ENCODE assay signal across 1 cellular context in the genomic region with DNA sequence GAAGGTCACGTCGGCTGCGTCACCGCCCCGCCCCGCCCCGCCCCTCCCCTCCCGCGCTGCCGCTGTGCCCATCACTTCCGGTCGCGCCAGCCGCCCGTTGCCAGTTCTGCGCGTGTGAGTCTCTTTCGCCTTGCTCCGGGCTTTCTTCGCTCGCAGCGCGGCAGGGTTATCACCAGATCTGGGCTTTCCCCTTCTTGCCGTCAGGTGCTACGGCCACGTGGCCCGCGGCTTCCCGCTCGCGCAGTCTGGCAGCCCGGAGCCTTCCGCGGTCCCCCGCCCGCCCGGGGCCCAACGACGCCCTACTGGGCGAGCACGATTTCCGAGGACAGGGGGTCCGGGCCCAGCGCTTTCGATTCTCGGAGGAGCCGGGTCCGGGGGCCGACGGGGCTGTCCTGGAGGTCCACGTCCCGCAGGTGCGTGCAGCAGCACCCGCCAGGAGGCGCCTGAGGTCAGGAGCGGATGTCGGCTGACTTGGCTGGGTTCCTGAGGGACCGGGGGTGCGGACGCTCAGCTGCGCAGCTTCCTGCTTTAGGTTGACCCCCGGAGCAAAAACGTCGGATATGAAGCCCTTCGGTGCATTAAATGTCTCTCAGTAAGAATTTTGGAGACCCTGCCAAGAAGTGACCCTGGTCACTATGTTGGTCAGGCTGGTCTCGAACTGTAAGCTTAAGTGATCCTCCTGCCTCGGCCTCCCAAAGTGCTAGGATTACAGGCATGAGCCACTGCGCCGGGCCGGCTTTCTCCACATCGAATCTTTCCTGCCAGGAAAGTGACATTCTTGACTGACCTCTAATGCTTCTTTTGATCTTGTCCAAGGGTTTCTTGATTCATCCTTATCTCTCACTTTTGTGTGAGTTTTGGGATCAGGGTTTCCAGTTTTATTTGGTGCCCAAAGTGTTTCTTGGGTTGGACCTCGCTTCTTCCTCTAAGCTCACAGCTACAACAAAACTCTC.
A peak's percentile ranks its signal among the peaks of the same experiment; 100 is the strongest.
TF ChIP-seq lines count a peak whose summit lies in the region.

A gene with protein sequence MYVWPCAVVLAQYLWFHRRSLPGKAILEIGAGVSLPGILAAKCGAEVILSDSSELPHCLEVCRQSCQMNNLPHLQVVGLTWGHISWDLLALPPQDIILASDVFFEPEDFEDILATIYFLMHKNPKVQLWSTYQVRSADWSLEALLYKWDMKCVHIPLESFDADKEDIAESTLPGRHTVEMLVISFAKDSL (plus strand): TSS at position 74 of the 953 bp plus-strand sequence. CDS start 2,872 bp downstream, outside the sequence.

TF ChIP-seq in HEK293, 187 proteins besides CTCF, POLR2A, EP300 and RAD21 (continued from another document and continues in another):
- TF ChIP-seq ZNF266 (tag by site-specific recombination; IDR thresholded peaks at IDR 0.05; ENCODE audit: low read depth) (no peak), SCRT1 (tag by site-specific recombination; IDR thresholded peaks at IDR 0.05; ENCODE audit: borderline replicate concordance) (peak; percentile 51; the same call in 1 of the 2 replicates), ZNF777 (tag by site-specific recombination; IDR thresholded peaks at IDR 0.05; ENCODE audit: borderline replicate concordance) (0 out of 2 replicates have a peak, but pooled peaks have one; percentile 33), HOXC10 (CRISPR knock-in tag; IDR thresholded peaks at IDR 0.05) (no peak), ZNF248 (tag by site-specific recombination; IDR thresholded peaks at IDR 0.05) (no peak), ZNF2 (tag by site-specific recombination; IDR thresholded peaks at IDR 0.05) (peak; percentile 58; the same call in 1 of the 2 replicates), YY1 (tag by site-specific recombination; IDR thresholded peaks at IDR 0.05) (no peak), KLF1 (tag by site-specific recombination; IDR thresholded peaks at IDR 0.05) (peak; percentile 63; the same call in 1 of the 2 replicates), ZNF629 (tag by site-specific recombination; IDR thresholded peaks at IDR 0.05) (peak; percentile 61; the same call in 1 of the 2 replicates), GLI2 (tag by site-specific recombination; IDR thresholded peaks at IDR 0.05; ENCODE audit: borderline replicate concordance, low read depth) (no peak), ZNF157 (tag by site-specific recombination; IDR thresholded peaks at IDR 0.05) (no peak), ZNF530 (tag by site-specific recombination; IDR thresholded peaks at IDR 0.05; ENCODE audit: low read depth) (no peak), ZBTB17 (tag by site-specific recombination; IDR thresholded peaks at IDR 0.05) (0 out of 2 replicates have a peak, but pooled peaks have one; percentile 23), ZNF362 (tag by site-specific recombination; IDR thresholded peaks at IDR 0.05) (no peak), KLF8 (tag by site-specific recombination; IDR thresholded peaks at IDR 0.05) (peak; percentile 68; the same call in 1 of the 2 replicates), KLF10 (tag by site-specific recombination; IDR thresholded peaks at IDR 0.05) (peak; percentile 43; the same call in 1 of the 2 replicates), PBX3 (CRISPR knock-in tag; IDR thresholded peaks at IDR 0.05) (peak; percentile 63; the same call in 1 of the 2 replicates), ZNF114 (tag by site-specific recombination; IDR thresholded peaks at IDR 0.05) (no peak), ZSCAN18 (tag by site-specific recombination; IDR thresholded peaks at IDR 0.05) (no peak), ZEB2 (tag by site-specific recombination; IDR thresholded peaks at IDR 0.05) (peak; percentile 70; the same call in 1 of the 2 replicates), ZNF24 (tag by site-specific recombination; IDR thresholded peaks at IDR 0.05) (no peak), ZNF132 (tag by site-specific recombination; IDR thresholded peaks at IDR 0.05; ENCODE audit: borderline replicate concordance) (no peak), ZNF585B (tag by site-specific recombination; IDR thresholded peaks at IDR 0.05) (no peak), SALL2 (tag by site-specific recombination; IDR thresholded peaks at IDR 0.05; ENCODE audit: borderline replicate concordance) (no peak), ZNF311 (tag by site-specific recombination; IDR thresholded peaks at IDR 0.05; ENCODE audit: borderline replicate concordance) (no peak), SCRT2 (tag by site-specific recombination; IDR thresholded peaks at IDR 0.05) (peak; percentile 75), ZFHX2 (tag by site-specific recombination; conservative IDR thresholded peaks at IDR 0.05) (no peak), ZNF112 (tag by site-specific recombination; IDR thresholded peaks at IDR 0.05) (no peak), ZNF670 (tag by site-specific recombination; IDR thresholded peaks at IDR 0.05; ENCODE audit: low read depth) (no peak), ZNF19 (tag by site-specific recombination; IDR thresholded peaks at IDR 0.05; ENCODE audit: low read depth) (no peak), ZNF394 (tag by site-specific recombination; IDR thresholded peaks at IDR 0.05; ENCODE audit: borderline replicate concordance) (no peak; the same call in 1 of the 2 replicates), SP2 (tag by site-specific recombination; IDR thresholded peaks at IDR 0.05) (no peak), ZNF521 (tag by site-specific recombination; IDR thresholded peaks at IDR 0.05) (no peak), ZNF624 (tag by site-specific recombination; IDR thresholded peaks at IDR 0.05) (no peak), ZNF658 (tag by site-specific recombination; IDR thresholded peaks at IDR 0.05) (no peak), HOXD13 (CRISPR knock-in tag; IDR thresholded peaks at IDR 0.05; ENCODE audit: borderline replicate concordance) (no peak), ZNF366 (tag by site-specific recombination; conservative IDR thresholded peaks at IDR 0.05) (no peak; the same call in 1 of the 2 replicates), ZNF558 (tag by site-specific recombination; IDR thresholded peaks at IDR 0.05) (no peak), ZNF184 (tag by site-specific recombination; IDR thresholded peaks at IDR 0.05) (peak; percentile 57; the same call in 1 of the 2 replicates), PRDM1 (tag by site-specific recombination; IDR thresholded peaks at IDR 0.05) (peak; percentile 89), IKZF3 (tag by site-specific recombination; IDR thresholded peaks at IDR 0.05) (no peak), BCL11A (tag by site-specific recombination; IDR thresholded peaks at IDR 0.05; ENCODE audit: low read depth) (no peak; the same call in 1 of the 2 replicates), ZNF274 (IDR thresholded peaks at IDR 0.05; ENCODE audit: low read length) (no peak), ZNF274 (tag by site-specific recombination; IDR thresholded peaks at IDR 0.05; ENCODE audit: borderline replicate concordance) (no peak), ZNF843 (tag by site-specific recombination; IDR thresholded peaks at IDR 0.05) (peak; percentile 45; the same call in 1 of the 2 replicates), ZBTB1 (tag by site-specific recombination; IDR thresholded peaks at IDR 0.05) (no peak), ZNF768 (tag by site-specific recombination; IDR thresholded peaks at IDR 0.05) (no peak), EGR2 (tag by site-specific recombination; IDR thresholded peaks at IDR 0.05; ENCODE audit: low read depth) (no peak), ZNF677 (tag by site-specific recombination; IDR thresholded peaks at IDR 0.05) (no peak)
- TF ChIP-seq, protein P1, sequence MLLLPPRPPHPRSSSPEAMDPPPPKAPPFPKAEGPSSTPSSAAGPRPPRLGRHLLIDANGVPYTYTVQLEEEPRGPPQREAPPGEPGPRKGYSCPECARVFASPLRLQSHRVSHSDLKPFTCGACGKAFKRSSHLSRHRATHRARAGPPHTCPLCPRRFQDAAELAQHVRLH (tag by site-specific recombination; IDR thresholded peaks at IDR 0.05), result no peak
- TF ChIP-seq, protein P2, sequence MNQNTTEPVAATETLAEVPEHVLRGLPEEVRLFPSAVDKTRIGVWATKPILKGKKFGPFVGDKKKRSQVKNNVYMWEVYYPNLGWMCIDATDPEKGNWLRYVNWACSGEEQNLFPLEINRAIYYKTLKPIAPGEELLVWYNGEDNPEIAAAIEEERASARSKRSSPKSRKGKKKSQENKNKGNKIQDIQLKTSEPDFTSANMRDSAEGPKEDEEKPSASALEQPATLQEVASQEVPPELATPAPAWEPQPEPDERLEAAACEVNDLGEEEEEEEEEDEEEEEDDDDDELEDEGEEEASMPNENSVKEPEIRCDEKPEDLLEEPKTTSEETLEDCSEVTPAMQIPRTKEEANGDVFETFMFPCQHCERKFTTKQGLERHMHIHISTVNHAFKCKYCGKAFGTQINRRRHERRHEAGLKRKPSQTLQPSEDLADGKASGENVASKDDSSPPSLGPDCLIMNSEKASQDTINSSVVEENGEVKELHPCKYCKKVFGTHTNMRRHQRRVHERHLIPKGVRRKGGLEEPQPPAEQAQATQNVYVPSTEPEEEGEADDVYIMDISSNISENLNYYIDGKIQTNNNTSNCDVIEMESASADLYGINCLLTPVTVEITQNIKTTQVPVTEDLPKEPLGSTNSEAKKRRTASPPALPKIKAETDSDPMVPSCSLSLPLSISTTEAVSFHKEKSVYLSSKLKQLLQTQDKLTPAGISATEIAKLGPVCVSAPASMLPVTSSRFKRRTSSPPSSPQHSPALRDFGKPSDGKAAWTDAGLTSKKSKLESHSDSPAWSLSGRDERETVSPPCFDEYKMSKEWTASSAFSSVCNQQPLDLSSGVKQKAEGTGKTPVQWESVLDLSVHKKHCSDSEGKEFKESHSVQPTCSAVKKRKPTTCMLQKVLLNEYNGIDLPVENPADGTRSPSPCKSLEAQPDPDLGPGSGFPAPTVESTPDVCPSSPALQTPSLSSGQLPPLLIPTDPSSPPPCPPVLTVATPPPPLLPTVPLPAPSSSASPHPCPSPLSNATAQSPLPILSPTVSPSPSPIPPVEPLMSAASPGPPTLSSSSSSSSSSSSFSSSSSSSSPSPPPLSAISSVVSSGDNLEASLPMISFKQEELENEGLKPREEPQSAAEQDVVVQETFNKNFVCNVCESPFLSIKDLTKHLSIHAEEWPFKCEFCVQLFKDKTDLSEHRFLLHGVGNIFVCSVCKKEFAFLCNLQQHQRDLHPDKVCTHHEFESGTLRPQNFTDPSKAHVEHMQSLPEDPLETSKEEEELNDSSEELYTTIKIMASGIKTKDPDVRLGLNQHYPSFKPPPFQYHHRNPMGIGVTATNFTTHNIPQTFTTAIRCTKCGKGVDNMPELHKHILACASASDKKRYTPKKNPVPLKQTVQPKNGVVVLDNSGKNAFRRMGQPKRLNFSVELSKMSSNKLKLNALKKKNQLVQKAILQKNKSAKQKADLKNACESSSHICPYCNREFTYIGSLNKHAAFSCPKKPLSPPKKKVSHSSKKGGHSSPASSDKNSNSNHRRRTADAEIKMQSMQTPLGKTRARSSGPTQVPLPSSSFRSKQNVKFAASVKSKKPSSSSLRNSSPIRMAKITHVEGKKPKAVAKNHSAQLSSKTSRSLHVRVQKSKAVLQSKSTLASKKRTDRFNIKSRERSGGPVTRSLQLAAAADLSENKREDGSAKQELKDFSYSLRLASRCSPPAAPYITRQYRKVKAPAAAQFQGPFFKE (tag by site-specific recombination; IDR thresholded peaks at IDR 0.05; ENCODE audit: borderline replicate concordance), result no peak
- TF ChIP-seq, protein P3, sequence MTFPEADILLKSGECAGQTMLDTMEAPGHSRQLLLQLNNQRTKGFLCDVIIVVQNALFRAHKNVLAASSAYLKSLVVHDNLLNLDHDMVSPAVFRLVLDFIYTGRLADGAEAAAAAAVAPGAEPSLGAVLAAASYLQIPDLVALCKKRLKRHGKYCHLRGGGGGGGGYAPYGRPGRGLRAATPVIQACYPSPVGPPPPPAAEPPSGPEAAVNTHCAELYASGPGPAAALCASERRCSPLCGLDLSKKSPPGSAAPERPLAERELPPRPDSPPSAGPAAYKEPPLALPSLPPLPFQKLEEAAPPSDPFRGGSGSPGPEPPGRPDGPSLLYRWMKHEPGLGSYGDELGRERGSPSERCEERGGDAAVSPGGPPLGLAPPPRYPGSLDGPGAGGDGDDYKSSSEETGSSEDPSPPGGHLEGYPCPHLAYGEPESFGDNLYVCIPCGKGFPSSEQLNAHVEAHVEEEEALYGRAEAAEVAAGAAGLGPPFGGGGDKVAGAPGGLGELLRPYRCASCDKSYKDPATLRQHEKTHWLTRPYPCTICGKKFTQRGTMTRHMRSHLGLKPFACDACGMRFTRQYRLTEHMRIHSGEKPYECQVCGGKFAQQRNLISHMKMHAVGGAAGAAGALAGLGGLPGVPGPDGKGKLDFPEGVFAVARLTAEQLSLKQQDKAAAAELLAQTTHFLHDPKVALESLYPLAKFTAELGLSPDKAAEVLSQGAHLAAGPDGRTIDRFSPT (tag by site-specific recombination; IDR thresholded peaks at IDR 0.05), result peak; percentile 97
- TF ChIP-seq, protein P4, sequence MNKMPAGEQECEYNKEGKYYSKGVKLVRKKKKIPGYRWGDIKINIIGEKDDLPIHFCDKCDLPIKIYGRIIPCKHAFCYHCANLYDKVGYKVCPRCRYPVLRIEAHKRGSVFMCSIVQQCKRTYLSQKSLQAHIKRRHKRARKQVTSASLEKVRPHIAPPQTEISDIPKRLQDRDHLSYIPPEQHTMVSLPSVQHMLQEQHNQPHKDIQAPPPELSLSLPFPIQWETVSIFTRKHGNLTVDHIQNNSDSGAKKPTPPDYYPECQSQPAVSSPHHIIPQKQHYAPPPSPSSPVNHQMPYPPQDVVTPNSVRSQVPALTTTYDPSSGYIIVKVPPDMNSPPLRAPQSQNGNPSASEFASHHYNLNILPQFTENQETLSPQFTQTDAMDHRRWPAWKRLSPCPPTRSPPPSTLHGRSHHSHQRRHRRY (tag by site-specific recombination; IDR thresholded peaks at IDR 0.05), result no peak
